Comparison of ENCODE assay signal across 38 cellular contexts in the genomic region with DNA sequence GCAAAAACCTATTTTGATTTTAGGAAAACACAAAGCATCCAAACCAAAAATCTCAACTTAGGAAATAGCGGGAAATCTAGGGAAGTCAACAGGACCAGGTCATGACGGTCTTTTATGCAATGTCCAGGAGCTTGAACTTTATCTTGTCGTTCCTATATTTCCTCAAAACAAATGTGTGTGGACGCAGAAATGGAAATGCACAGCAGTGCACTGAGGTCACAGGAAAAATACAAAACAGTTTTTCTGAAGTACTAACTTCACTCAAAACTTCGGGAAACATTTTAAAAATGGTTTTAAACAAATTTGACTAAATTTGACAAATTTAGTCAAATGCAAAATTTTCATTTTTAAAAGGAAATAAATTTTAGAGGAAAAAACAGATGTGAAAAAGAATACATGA. TPM values are rescaled to one million over a fixed set of nuclear protein-coding genes. Genes with fewer than 3 reads are reported as not detected.
"Had no signal": no experiment of that assay in that cellular context is flagged by ENCODE, and none has a peak within 500 bp of the region (broad histone marks: within the 10 kb centered on the region; RNA-seq: fewer than 3 reads in every experiment).

No MANE protein-coding gene starts in this region.

- H3K9me3 ChIP-seq: adrenal gland, ascending aorta, body of pancreas, breast epithelium had no signal

- H3K27ac ChIP-seq: adrenal gland, ascending aorta, body of pancreas, brain microvascular endothelial cell, breast epithelium, cardiac muscle cell had no signal

- ATAC-seq: activated naive CD4-positive, alpha-beta T cell treated with anti-CD3 and anti-CD28 coated beads, Interleukin-2, amount 50 U/mL, for 72 hours; activated naive CD8-positive, alpha-beta T cell treated with anti-CD3 and anti-CD28 coated beads, Interleukin-2, amount 50 U/mL, for 24 hours; activated T-cell treated with anti-CD3 and anti-CD28 coated beads, Interleukin-2, amount 50 U/mL, for 4 hours; activated T-cell treated with anti-CD3 and anti-CD28 coated beads, Interleukin-2, amount 50 U/mL, for 72 hours; activated T-helper 17 cell treated with anti-CD3 and anti-CD28 coated beads, Interleukin-2, amount 50 U/mL, for 72 hours; body of pancreas had no signal

- H3K27me3 ChIP-seq: adrenal gland, ascending aorta, body of pancreas, brain microvascular endothelial cell, breast epithelium, cardiac muscle cell had no signal

- H3K4me3 ChIP-seq: adrenal gland, ascending aorta, body of pancreas, breast epithelium, cardiac muscle cell had no signal

- DNase-seq: activated effector memory CD4-positive, alpha-beta T cell treated with anti-CD3 and anti-CD28 coated beads, Interleukin-2, amount 50 U/mL, for 16 hours; activated effector memory CD4-positive, alpha-beta T cell treated with Interleukin-2 at 50 U/mL for 16 hours; activated gamma-delta T cell; activated gamma-delta T cell treated with Interleukin-2 at 50 U/mL for 16 hours; activated naive CD4-positive, alpha-beta T cell; activated naive CD4-positive, alpha-beta T cell treated with anti-CD3 and anti-CD28 coated beads for 36 hours; activated naive CD4-positive, alpha-beta T cell treated with anti-CD3 and anti-CD28 coated beads, Interleukin-2, amount 10 ng/mL, durations not matched to agents 7 days and 5 days; activated naive CD4-positive, alpha-beta T cell treated with anti-CD3 and anti-CD28 coated beads, Interleukin-2, amount 50 U/mL, for 16 hours; activated naive CD4-positive, alpha-beta T cell treated with Interleukin-2 at 50 U/mL for 16 hours; activated naive CD8-positive, alpha-beta T cell treated with anti-CD3 and anti-CD28 coated beads for 36 hours; activated naive CD8-positive, alpha-beta T cell treated with anti-CD3 and anti-CD28 coated beads, Interleukin-2, amount 10 ng/mL, durations not matched to agents 7 days and 5 days; activated naive CD8-positive, alpha-beta T cell treated with anti-CD3 and anti-CD28 coated beads, Interleukin-2, amount 50 U/mL, for 24 hours; activated T-cell treated with anti-CD3 and anti-CD28 coated beads, Interleukin-2, amount 50 U/mL, for 1 hour; activated T-cell treated with anti-CD3 and anti-CD28 coated beads, Interleukin-2, amount 50 U/mL, for 24 hours; activated T-cell treated with anti-CD3 and anti-CD28 coated beads, Interleukin-2, amount 50 U/mL, for 4 hours; activated T-cell treated with anti-CD3 and anti-CD28 coated beads, Interleukin-2, amount 50 U/mL, for 48 hours; activated T-cell treated with anti-CD3 and anti-CD28 coated beads, Interleukin-2, amount 50 U/mL, for 72 hours; adrenal gland; amniotic stem cell; amygdala; anterior cingulate cortex; aorta; body of pancreas; brain microvascular endothelial cell; caudate nucleus; central memory CD4-positive, alpha-beta T cell; cerebellar nuclear complex had no signal

- H3K36me3 ChIP-seq: adrenal gland, ascending aorta, brain microvascular endothelial cell, breast epithelium, cardiac muscle cell had no signal

- H3K4me1 ChIP-seq: adrenal gland, ascending aorta, breast epithelium had no signal

- FAIRE-seq: astrocyte, bronchial epithelial cell had no signal

RNA-seq across cellular contexts. Expression of a gene that starts 5.5 kb away (rescaled TPM):
- total RNA-seq: activated naive CD8-positive, alpha-beta T cell treated with anti-CD3 and anti-CD28 coated beads for 36 hours; activated naive CD8-positive, alpha-beta T cell treated with anti-CD3 and anti-CD28 coated beads, Interleukin-2, amount 10 ng/mL, durations not matched to agents 7 days and 5 days; activated T-cell treated with anti-CD3 and anti-CD28 coated beads, Interleukin-2, amount 50 U/mL, for 72 hours; activated T-helper 17 cell treated with anti-CD3 and anti-CD28 coated beads, Interleukin-2, amount 50 U/mL, for 72 hours; adrenal gland; aorta; ascending aorta; astrocyte; body of pancreas; breast epithelium; bronchial epithelial cell; cardiac muscle cell; cardiac septum; cerebellum; chondrocyte had no signal
- polyA plus RNA-seq: adipose tissue, adrenal gland, aorta, cardiac muscle cell had no signal
